25 cellular contexts compared by ENCODE assay signal in genomic region chr2:99373144-99373543, GRCh38.
"Had no signal": no experiment of that assay in that cellular context is flagged by ENCODE, and none has a peak within 500 bp of the region (broad histone marks: within the 10 kb centered on the region; RNA-seq: fewer than 3 reads in every experiment).

No MANE protein-coding gene starts in this region.

- H3K9ac ChIP-seq: KMS-11, SK-N-SH had no signal

- H3K27ac ChIP-seq: KMS-11, RWPE1 had no signal

- FAIRE-seq: K562 had no signal

- H3K4me3 ChIP-seq: K562 had no signal

- H3K4me2 ChIP-seq: KMS-11, SK-N-SH had no signal

- ATAC-seq: K562, Panc1, PC-3 had no signal

- H3K27me3 Mint-ChIP-seq: IgD-negative memory B cell had no signal

- DNase-seq: Kasumi-1, MV-4-11, NCI-H1048, NCI-H1105 treated with DMSO at 0.1 percent for 48 hours, NCI-H1417 treated with DMSO at 0.1 percent for 48 hours, NCI-H146, NCI-H1694 treated with DMSO at 0.1 percent for 48 hours, NCI-H1930, NCI-H2081, NCI-H2107, NCI-H226, NCI-H446, NCI-H510A, NCI-H524 treated with DMSO at 0.1 percent for 48 hours, NCI-H69, NCI-H774, PC-3, SHP77, SK-N-SH, SW 1271 had no signal

- H3K4me3 Mint-ChIP-seq: IgD-negative memory B cell had no signal
